In the genomic region with DNA sequence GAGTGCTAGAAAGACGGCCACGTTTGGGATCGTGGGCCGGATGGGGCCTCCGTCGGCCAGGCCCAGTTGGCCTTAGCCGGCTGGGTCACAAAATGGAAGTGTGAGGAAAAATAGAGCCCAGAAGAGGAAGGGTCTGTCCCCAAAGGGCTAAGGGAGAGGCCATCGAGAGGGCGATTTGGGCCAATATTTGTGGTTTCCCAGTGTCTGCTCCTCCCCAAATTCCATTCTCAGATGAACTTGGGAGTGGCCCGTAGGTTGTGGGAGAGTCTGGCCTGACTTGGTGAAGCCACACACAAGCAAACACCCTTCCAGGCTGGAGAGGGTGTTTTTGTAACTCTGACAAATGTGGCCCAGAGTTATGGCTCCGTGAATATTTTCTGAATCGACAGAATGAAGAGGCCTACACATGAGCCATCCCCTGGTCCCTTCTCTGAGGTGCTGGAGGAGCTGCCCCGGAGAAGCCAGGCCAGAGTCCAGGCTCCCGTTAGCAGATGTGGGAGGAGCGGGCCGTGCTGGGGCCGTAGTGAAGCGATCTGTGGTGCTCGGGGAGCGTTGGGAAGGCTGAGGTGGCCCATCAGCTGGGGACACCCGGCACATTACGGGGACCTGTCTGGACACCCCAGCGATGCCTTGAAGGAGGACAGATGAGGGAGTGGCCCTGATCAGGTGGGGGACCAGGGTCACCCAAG, we compare ENCODE assay signal across 10 cellular contexts.
DNase-seq lines count a peak whose midpoint lies in the region; FAIRE-seq and TF ChIP-seq lines count a peak whose summit lies in the region.
"Had no signal": no experiment of that assay in that cellular context is flagged by ENCODE, and none has a peak within 500 bp of the region (broad histone marks: within the 10 kb centered on the region; RNA-seq: fewer than 3 reads in every experiment).

No MANE protein-coding gene starts in this region.

- DNase-seq in HAP-1 (ENCODE audit: low spot score in 2 of 2) (peak; percentile 54 to 67), astrocyte of the cerebellum (ENCODE audit: low read depth) (no peak), left ventricle myocardium inferior (peak; percentile 52), small intestine (peak; percentile 76), germinal center (ENCODE audit: low spot score) (no peak), NOMO-1 treated with DMSO at 0.1 percent for 48 hours (lab: John Stamatoyannopoulos, UW; ENCODE audit: unreplicated experiment) (no peak), immature natural killer cell (no peak), DMS53 treated with DMSO at 0.1 percent for 48 hours (lab: John Stamatoyannopoulos, UW; ENCODE audit: unreplicated experiment) (no peak)

- FAIRE-seq in small intestine (lab: Jason Lieb, UNC), result no peak
- FAIRE-seq: TTC549 had no signal

- H3K9me3 ChIP-seq in HAP-1 (no peaks in the 10 kb centered on the region), left ventricle myocardium inferior (replicated peaks) (no peaks in the 10 kb centered on the region), small intestine (ENCODE audit: control insufficient read depth, low read depth) (no peaks in the 10 kb centered on the region)

- H3K36me3 Mint-ChIP-seq in immature natural killer cell, result no peaks in the 10 kb centered on the region

- WGBS in small intestine, 3 donors, result 27 to 52% (median 50%) methylated on average over 22 to 23 of the region's 23 CpGs

- H3K27ac ChIP-seq in left ventricle myocardium inferior (replicated peaks), result peak overlapping the region; percentile 100
- H3K27ac ChIP-seq in small intestine (ENCODE audit: low read depth in 1 of 2, low read length in 1 of 2), result peak overlapping the region; percentile 43 to 83
- H3K27ac ChIP-seq: HL-60 had no signal

- H3K36me3 ChIP-seq in HAP-1 (replicated peaks), result peaks cover 83% of the 10 kb centered on the region
- peaks cover 15% of the 10 kb centered on the region for H3K36me3 ChIP-seq in left ventricle myocardium inferior
- H3K36me3 ChIP-seq in small intestine (ENCODE audit: control insufficient read depth in 2 of 2, insufficient read depth in 2 of 2, low read length in 2 of 2), result no peaks in the 10 kb centered on the region

- no peaks in the 10 kb centered on the region for H3K27me3 ChIP-seq in HAP-1 (ENCODE audit: low read depth)
- no peaks in the 10 kb centered on the region for H3K27me3 ChIP-seq in left ventricle myocardium inferior (ENCODE audit: low read depth)
- H3K27me3 ChIP-seq in small intestine (ENCODE audit: control insufficient read depth in 2 of 2, insufficient read depth in 2 of 2, low read length in 2 of 2), result no peaks in the 10 kb centered on the region

- H3K4me1 ChIP-seq in HAP-1, result peaks cover 34% of the 10 kb centered on the region
- peaks cover 98% of the 10 kb centered on the region for H3K4me1 ChIP-seq in left ventricle myocardium inferior
- H3K4me1 ChIP-seq in small intestine (ENCODE audit: control insufficient read depth in 2 of 2, insufficient read depth in 1 of 2, low read depth in 1 of 2, low read length in 1 of 2), result peaks cover 0 to 5% of the 10 kb centered on the region in 2 donors

- H3K4me1 Mint-ChIP-seq in immature natural killer cell, result peaks cover 40 to 56% of the 10 kb centered on the region in 2 donors

- TF ChIP-seq CTCF in astrocyte of the cerebellum (IDR thresholded peaks at IDR 0.05; ENCODE audit: low read depth, low read length, missing control alignments) (no peak), left ventricle myocardium inferior (IDR thresholded peaks at IDR 0.05; ENCODE audit: borderline replicate concordance) (no peak)

- H3K4me3 Mint-ChIP-seq in immature natural killer cell, result no peak overlapping the region

- intact Hi-C loops in left ventricle myocardium inferior (cut with micrococcal nuclease), result no loop called here

- H3K4me3 ChIP-seq in HAP-1, result peak overlapping the region; percentile 84
- peak overlapping the region; percentile 98 for H3K4me3 ChIP-seq in astrocyte of the cerebellum (ENCODE audit: low read depth, low read length)
- peak overlapping the region; percentile 96 for H3K4me3 ChIP-seq in left ventricle myocardium inferior
- H3K4me3 ChIP-seq in small intestine (ENCODE audit: low read depth in 1 of 2, low read length in 2 of 2), result peak overlapping the region in 1 of 2 donors; percentile 4

- peak overlapping the region in 1 of 6 donors; percentile 12 for H3K27ac Mint-ChIP-seq in immature natural killer cell

- in situ Hi-C loops in HAP-1 (cut with MboI; ENCODE audit: low sequenced_read_pairs) (loop anchor here (10.0 kb wide), 1 partner anchor 62 kb away; no protein-coding TSS in a partner anchor), astrocyte of the cerebellum (cut with HindIII; ENCODE audit: low sequenced_read_pairs) (loop anchor here (5.0 to 10.0 kb wide), 2 partner anchors 54 to 72 kb away; no protein-coding TSS in a partner anchor)

- peaks cover 0 to 8% (median 2%) of the 10 kb centered on the region in 3 donors for H3K27me3 Mint-ChIP-seq in immature natural killer cell (ENCODE audit: low read depth in 3 of 3)

- no peaks in the 10 kb centered on the region for H3K9me3 Mint-ChIP-seq in immature natural killer cell

Comparison
In these comparisons a context has a peak if more than half of its experiments do, and no peak if none do; other contexts are left out.
1. DNase-seq: peak in HAP-1 (2 of 2), left ventricle myocardium inferior (single experiment) and small intestine (single experiment); none in astrocyte of the cerebellum (single experiment), germinal center (single experiment), NOMO-1 treated with DMSO at 0.1 percent for 48 hours (single experiment), immature natural killer cell (0 of 3) and DMS53 treated with DMSO at 0.1 percent for 48 hours (single experiment).